Comparison of ENCODE assay signal across 21 cellular contexts in genomic region chr4:186708554-186708953, GRCh38. TPM values are rescaled to one million over a fixed set of nuclear protein-coding genes. Genes with fewer than 3 reads are reported as not detected.
"Had no signal": no experiment of that assay in that cellular context is flagged by ENCODE, and none has a peak within 500 bp of the region (broad histone marks: within the 10 kb centered on the region; RNA-seq: fewer than 3 reads in every experiment).

No MANE protein-coding gene starts in this region.

- H3K27ac ChIP-seq: cardiac muscle cell, gastrocnemius medialis, neural progenitor cell, parathyroid adenoma, skin epidermis, stomach, thyroid gland, upper lobe of left lung had no signal

- H3K9me3 ChIP-seq: gastrocnemius medialis, heart left ventricle, stomach, thyroid gland, upper lobe of left lung had no signal

- H3K4me1 ChIP-seq: parathyroid adenoma, thyroid gland had no signal

- H3K36me3 ChIP-seq: gastrocnemius medialis had no signal

- ATAC-seq: gastrocnemius medialis; left ventricle myocardium superior; naive thymus-derived CD4-positive, alpha-beta T cell had no signal

- DNase-seq: cortex of kidney; effector CD4-positive, alpha-beta T cell; foreskin fibroblast; gastrocnemius medialis; heart left ventricle; hippocampal formation; left cardiac atrium; left ventricle myocardium superior; naive thymus-derived CD4-positive, alpha-beta T cell; stimulated activated CD4-positive, alpha-beta T cell treated with anti-CD3 and anti-CD28 coated beads, Interleukin-1b, Interleukin-23, amount 100 ng/mL, for 48 hours; stimulated activated CD4-positive, alpha-beta T cell treated with anti-CD3 and anti-CD28 coated beads, Interleukin-4, amount 100 ng/mL, for 1 hour; stimulated activated CD8-positive, alpha-beta memory T cell treated with anti-CD3 and anti-CD28 coated beads, Interleukin-4, amount 100 ng/mL, for 48 hours; stimulated activated naive CD4-positive, alpha-beta T cell treated with Interleukin-2 at 50 U/mL for 16 hours; stomach; thyroid gland; upper lobe of left lung had no signal

- H3K27me3 ChIP-seq: cardiac muscle cell, gastrocnemius medialis, heart left ventricle, neural progenitor cell, stomach, thyroid gland, upper lobe of left lung had no signal

- H3K4me3 ChIP-seq: cardiac muscle cell, gastrocnemius medialis, heart left ventricle, lung, neural progenitor cell, skin epidermis, stomach, thyroid gland, upper lobe of left lung had no signal

RNA-seq across cellular contexts. Expression of gene FAT1, which starts 15.1 kb away (rescaled TPM):
- polyA plus RNA-seq: naive thymus-derived CD4-positive, alpha-beta T cell had no signal
